ENCODE assay signal across 8 cellular contexts in genomic region chr5:111278824-111279504, GRCh38. TPM values are rescaled to one million over a fixed set of nuclear protein-coding genes. Genes with fewer than 3 reads are reported as not detected.
DNase-seq lines count a peak whose midpoint lies in the region; ATAC-seq and TF ChIP-seq lines count a peak whose summit lies in the region.

No MANE protein-coding gene starts in this region.

- no peak overlapping the region for H2BK5ac ChIP-seq in IMR-90 (ENCODE audit: low read depth, low read length, poor library complexity, severe bottlenecking)

- no peak overlapping the region for H2AK9ac ChIP-seq in IMR-90 (replicated peaks; ENCODE audit: low read depth, low read length, poor library complexity)

- H3K9me3 ChIP-seq in IMR-90 (ENCODE audit: control insufficient read depth, insufficient read depth, low read length) = no peaks in the 10 kb centered on the region
- H3K9me3 ChIP-seq in breast epithelium = no peaks in the 10 kb centered on the region
- no peaks in the 10 kb centered on the region for H3K9me3 ChIP-seq in right lobe of liver

- H3K9me3 Mint-ChIP-seq in activated B cell treated with CpG ODN at 0.5 μM for 24 hours = no peaks in the 10 kb centered on the region

- H3K14ac ChIP-seq in IMR-90 (replicated peaks; ENCODE audit: low read depth, low read length) = no peak overlapping the region

- no peaks in the 10 kb centered on the region for H3K36me3 Mint-ChIP-seq in activated B cell treated with CpG ODN at 0.5 μM for 24 hours (ENCODE audit: low read depth)

- H3K27me3 Mint-ChIP-seq in activated B cell treated with CpG ODN at 0.5 μM for 24 hours = no peaks in the 10 kb centered on the region

- no peaks in the 10 kb centered on the region for H3K36me3 ChIP-seq in IMR-90 (ENCODE audit: control insufficient read depth, insufficient read depth, low read length)
- H3K36me3 ChIP-seq in breast epithelium = no peaks in the 10 kb centered on the region
- no peaks in the 10 kb centered on the region for H3K36me3 ChIP-seq in right lobe of liver

- H3K4me1 ChIP-seq in IMR-90 (ENCODE audit: control insufficient read depth, insufficient read depth, low read length) = no peaks in the 10 kb centered on the region
- no peaks in the 10 kb centered on the region for H3K4me1 ChIP-seq in breast epithelium
- no peaks in the 10 kb centered on the region for H3K4me1 ChIP-seq in right lobe of liver

- H2AK5ac ChIP-seq in IMR-90 (ENCODE audit: low read depth, low read length) = no peak overlapping the region

- no peak overlapping the region for H4K5ac ChIP-seq in IMR-90 (ENCODE audit: low read depth, low read length)

- peak; percentile 43; the same call in 1 of the 2 replicates for TF ChIP-seq CTCF in IMR-90 (conservative IDR thresholded peaks at IDR 0.05; ENCODE audit: low read depth, low read length)
- no peak for TF ChIP-seq CTCF in activated B cell treated with CpG ODN at 0.5 μM for 24 hours (IDR thresholded peaks at IDR 0.05)
- TF ChIP-seq CTCF in breast epithelium (IDR thresholded peaks at IDR 0.05) = peak in 2 of 3 donors; percentile 38 to 41
- TF ChIP-seq CTCF in right lobe of liver (IDR thresholded peaks at IDR 0.05) = peak; percentile 62 to 80 (median 72)

- no peak overlapping the region for H3K4ac ChIP-seq in IMR-90 (ENCODE audit: low read depth, low read length)

- 36% methylated on average over 3 of the region's 12 CpGs; no CpG with 5 or more reads in 1 of the 2 experiments for WGBS in IMR-90 (ENCODE audit: extremely low coverage in 2 of 2, insufficient read length in 1 of 2), 2 experiments
- WGBS in right lobe of liver (ENCODE audit: insufficient coverage, low coverage, low lambda C conversion rate, missing lambda C conversion rate) = 29% methylated on average over 10 of the region's 12 CpGs

- H3K27ac ChIP-seq in IMR-90 (ENCODE audit: insufficient read depth, low read length) (no peak overlapping the region), breast epithelium (no peak overlapping the region), right lobe of liver (no peak overlapping the region)

- no peak overlapping the region for H2AFZ ChIP-seq in IMR-90 (replicated peaks; ENCODE audit: low read length, poor library complexity)

- H3K18ac ChIP-seq in IMR-90 (ENCODE audit: low read depth, low read length) = no peak overlapping the region

- no peak overlapping the region for H3K4me3 ChIP-seq in IMR-90 (ENCODE audit: insufficient read depth, low read depth, low read length)
- no peak overlapping the region for H3K4me3 ChIP-seq in breast epithelium
- no peak overlapping the region for H3K4me3 ChIP-seq in right lobe of liver

- H3K9me1 ChIP-seq in IMR-90 (ENCODE audit: insufficient read depth, low read length) = no peaks in the 10 kb centered on the region

- no TSS peak for BruUV-seq in IMR-90 (replicated peaks; lab: Mats Ljungman, UMichigan)

- no peaks in the 10 kb centered on the region for H4K20me1 ChIP-seq in IMR-90 (ENCODE audit: insufficient read depth, low read length)

- CTCF ChIA-PET in IMR-90 (lab: Yijun Ruan, JAX) (interaction anchor here (0.6 to 1.3 kb wide), 2 partner anchors 53 to 210 kb away, joined by 3 to 4 read pairs; no protein-coding TSS in a partner anchor), activated B cell treated with CpG ODN at 0.5 μM for 24 hours (lab: Charles Lee) (interaction anchor here (0.6 to 2.4 kb wide), 7 partner anchors 26 to 124 kb away, joined by 3 to 8 read pairs (median 4); no protein-coding TSS in a partner anchor)

- H3K23ac ChIP-seq in IMR-90 (ENCODE audit: low read depth, low read length) = no peak overlapping the region

- H3K27me3 ChIP-seq in IMR-90 (ENCODE audit: control insufficient read depth, insufficient read depth, low read length) = no peaks in the 10 kb centered on the region
- H3K27me3 ChIP-seq in breast epithelium = no peaks in the 10 kb centered on the region
- H3K27me3 ChIP-seq in right lobe of liver = no peaks in the 10 kb centered on the region

- no peak overlapping the region for H3K56ac ChIP-seq in IMR-90 (ENCODE audit: extremely low read depth, insufficient read depth, low read length)

- no peak overlapping the region for H3K4me2 ChIP-seq in IMR-90 (ENCODE audit: low read depth, low read length)

- H4K91ac ChIP-seq in IMR-90 (ENCODE audit: insufficient read depth, low read depth, low read length) = no peak overlapping the region

- intact Hi-C loops in IMR-90 (cut with micrococcal nuclease) (loop anchor here (1.0 kb wide), 1 partner anchor 121 kb away; no protein-coding TSS in a partner anchor), activated B cell treated with CpG ODN at 0.5 μM for 24 hours (cut with micrococcal nuclease) (loop anchor here (1.0 to 2.0 kb wide), 4 partner anchors 54 to 868 kb away; partner anchors contain the start of gene CAMK4), breast epithelium (cut with DNase I; ENCODE audit: low total_unique reads) (no loop called here), right lobe of liver (cut with DNase I) (no loop called here)

- in situ Hi-C loops in IMR-90 (cut with MboI; ENCODE audit: low sequenced_read_pairs) = no loop called here

- TF ChIP-seq RAD21 in IMR-90 (IDR thresholded peaks at IDR 0.05; ENCODE audit: low read length) = peak; percentile 47

- H2BK15ac ChIP-seq in IMR-90 (ENCODE audit: low read depth, low read length) = no peak overlapping the region

- no peaks in the 10 kb centered on the region for H3K79me1 ChIP-seq in IMR-90 (ENCODE audit: low read depth in 1 of 2, low read length in 2 of 2)

- POLR2A ChIA-PET in IMR-90 (lab: Charles Lee; ENCODE audit: unreplicated experiment) = no interaction called here
- POLR2A ChIA-PET in activated B cell treated with CpG ODN at 0.5 μM for 24 hours (lab: Charles Lee) = no interaction called here

- TF ChIP-seq POLR2A in IMR-90 (IDR thresholded peaks at IDR 0.05; ENCODE audit: low read depth, low read length) = no peak
- TF ChIP-seq POLR2A in breast epithelium (IDR thresholded peaks at IDR 0.05) = no peak
- no peak for TF ChIP-seq POLR2A in right lobe of liver (IDR thresholded peaks at IDR 0.05)

- no peaks in the 10 kb centered on the region for H3K4me1 Mint-ChIP-seq in activated B cell treated with CpG ODN at 0.5 μM for 24 hours

- dilution Hi-C loops in IMR-90 (cut with HindIII; ENCODE audit: low sequenced_read_pairs, unreplicated experiment) = no loop called here

- no peak overlapping the region for H3K9ac ChIP-seq in IMR-90 (ENCODE audit: low read depth, low read length)

- H4K8ac ChIP-seq in IMR-90 (ENCODE audit: low read depth in 2 of 2, low read length in 2 of 2) = no peak overlapping the region

- H2BK20ac ChIP-seq in IMR-90 (ENCODE audit: low read depth, low read length) = no peak overlapping the region

- H2BK120ac ChIP-seq in IMR-90 (ENCODE audit: low read depth, low read length) = no peak overlapping the region

- ATAC-seq in GM21576 (IDR thresholded peaks at IDR 0.05; ENCODE audit: unreplicated experiment) (peak; percentile 88), IMR-90 (ENCODE audit: low read depth) (peak; percentile 51; the same call in 1 of the 2 replicates), activated B cell treated with CpG ODN at 0.5 μM for 24 hours (ENCODE audit: low read depth) (peak; percentile 76), right lobe of liver (peak; percentile 94 to 97 (median 96))

- DNase-seq in GDM1 (lab: John Stamatoyannopoulos, UW) = peak; percentile 28
- DNase-seq in IMR-90 = no peak
- DNase-seq in activated B cell treated with CpG ODN at 0.5 μM for 24 hours = peak; percentile 39
- peak in 1 of 2 donors; percentile 18 for DNase-seq in breast epithelium (ENCODE audit: low spot score in 2 of 2)
- DNase-seq in right lobe of liver = peak; percentile 58 to 66 (median 62)
- DNase-seq in stimulated activated CD8-positive, alpha-beta memory T cell treated with anti-CD3 and anti-CD28 coated beads, Interleukin-15, amount 100 ng/mL, for 48 hours (ENCODE audit: low read depth in 2 of 2) = peak; percentile 66 to 70
- DNase-seq in mesenteric fat pad (ENCODE audit: low spot score) = no peak

- no peak overlapping the region for H3K4me3 Mint-ChIP-seq in activated B cell treated with CpG ODN at 0.5 μM for 24 hours

- H3K27ac Mint-ChIP-seq in activated B cell treated with CpG ODN at 0.5 μM for 24 hours = no peak overlapping the region

TF ChIP-seq in IMR-90, 13 proteins besides CTCF, POLR2A, EP300 and RAD21:
- TF ChIP-seq MXI1 (IDR thresholded peaks at IDR 0.05; ENCODE audit: borderline replicate concordance, low read depth, low read length) (no peak), USF2 (IDR thresholded peaks at IDR 0.05; ENCODE audit: low read depth, low read length) (no peak), CEBPB (IDR thresholded peaks at IDR 0.05; ENCODE audit: low read depth, low read length) (no peak), SMC3 (IDR thresholded peaks at IDR 0.05; ENCODE audit: low read depth, low read length) (peak; percentile 43), FOS (IDR thresholded peaks at IDR 0.05; ENCODE audit: low read depth, low read length) (no peak), ELK1 (IDR thresholded peaks at IDR 0.05; ENCODE audit: borderline replicate concordance, low read depth, low read length) (no peak), NFE2L2 (IDR thresholded peaks at IDR 0.05; ENCODE audit: low read depth, low read length) (no peak)

RNA-seq across cellular contexts. Expression of gene CAMK4, which starts 54.8 kb away (rescaled TPM):
- total RNA-seq in IMR-90 (2012; rRNA removed) (4.8 and 6.7 TPM in 2 replicates), activated B cell treated with CpG ODN at 0.5 μM for 24 hours (5.1 and 6.3 TPM in 2 replicates), breast epithelium (1 to 10 TPM in 2 of 3 donors, under 1 TPM in 1; 0.98 to 1.5 (median 1.4) TPM), right lobe of liver (1 to 10 TPM in 3 of 6 experiments, under 1 TPM in 3; 0.81 to 4.3 (median 1.3) TPM), mesenteric fat pad (0.42 TPM)
- 2.6 and 3.7 TPM in 2 replicates for polyA plus RNA-seq in IMR-90 (2012; rRNA removed)
- polyA plus RNA-seq in IMR-90 (2012; cell fraction: cytosol; rRNA removed) = 2.1 TPM in 2 replicates
- polyA plus RNA-seq in IMR-90 (2012; cell fraction: nucleus; rRNA removed; ENCODE audit: low replicate concordance) = 0.67 and 1.8 TPM in 2 replicates

Comparison
In these comparisons a context has a peak if more than half of its experiments do, and no peak if none do; other contexts are left out.
1. DNase-seq: peak in GDM1 (single experiment), activated B cell treated with CpG ODN at 0.5 μM for 24 hours (single experiment), right lobe of liver (3 of 3) and stimulated activated CD8-positive, alpha-beta memory T cell treated with anti-CD3 and anti-CD28 coated beads, Interleukin-15, amount 100 ng/mL, for 48 hours (2 of 2); none in IMR-90 (single experiment) and mesenteric fat pad (single experiment).
2. intact Hi-C loops: an anchor here in IMR-90 (1.0 kb wide) and activated B cell treated with CpG ODN at 0.5 μM for 24 hours (1.0 to 2.0 kb wide); none called in breast epithelium and right lobe of liver.
3. Peak in every context shown above with its lines, with median percentiles within 50 percentile points of each other: ATAC-seq.